In genomic region chr6:13352165-13352564, GRCh38 we compare ENCODE assay signal across 27 cellular contexts.
"Had no signal": no experiment of that assay in that cellular context is flagged by ENCODE, and none has a peak within 500 bp of the region (broad histone marks: within the 10 kb centered on the region; RNA-seq: fewer than 3 reads in every experiment).

No MANE protein-coding gene starts in this region.

- ATAC-seq: naive thymus-derived CD4-positive, alpha-beta T cell; natural killer cell; psoas muscle; right cardiac atrium; sciatic nerve; stimulated activated memory B cell treated with anti-CD40 and anti-IgM and Interleukin-4, amounts not matched to agents 10 μg/mL and 1 μg/mL and 100 μg/mL, for 72 hours; stimulated activated naive CD8-positive, alpha-beta T cell treated with anti-CD3 and anti-CD28 coated beads, Interleukin-15, amount 100 ng/mL, for 72 hours; stimulated activated naive CD8-positive, alpha-beta T cell treated with anti-CD3 and anti-CD28 coated beads, Interleukin-15, Interleukin-2, amounts not matched to agents 100 U/mL and 50 U/mL, for 24 hours; upper lobe of right lung had no signal

- H3K9me3 ChIP-seq: ovary, psoas muscle, suprapubic skin, testis, tibial artery, transverse colon, upper lobe of right lung, uterus had no signal

- H3K4me3 ChIP-seq: ovary, psoas muscle, skin epidermis, suprapubic skin, testis, tibial artery, transverse colon, upper lobe of right lung, uterus had no signal

- H3K36me3 ChIP-seq: neural progenitor cell, ovary, suprapubic skin, tibial artery, transverse colon, upper lobe of right lung, uterus had no signal

- H3K4me3 Mint-ChIP-seq: naive thymus-derived CD4-positive, alpha-beta T cell; natural killer cell; stimulated activated memory B cell treated with anti-CD40 and anti-IgM and Interleukin-4, amounts not matched to agents 10 μg/mL and 1 μg/mL and 100 μg/mL, for 72 hours; stimulated activated naive CD8-positive, alpha-beta T cell treated with anti-CD3 and anti-CD28 coated beads, Interleukin-15, amount 100 ng/mL, for 72 hours; type B pancreatic cell had no signal

- H3K4me1 ChIP-seq: testis had no signal

- H3K9me3 Mint-ChIP-seq: natural killer cell; nephron; stimulated activated memory B cell treated with anti-CD40 and anti-IgM and Interleukin-4, amounts not matched to agents 10 μg/mL and 1 μg/mL and 100 μg/mL, for 72 hours; stimulated activated naive CD8-positive, alpha-beta T cell treated with anti-CD3 and anti-CD28 coated beads, Interleukin-15, amount 100 ng/mL, for 72 hours; type B pancreatic cell had no signal

- H3K27me3 ChIP-seq: neural progenitor cell, ovary, suprapubic skin, testis, tibial artery, transverse colon, upper lobe of right lung, uterus had no signal

- H3K9ac ChIP-seq: neural progenitor cell, parathyroid adenoma had no signal

- H3K36me3 Mint-ChIP-seq: natural killer cell; neural progenitor cell; stimulated activated memory B cell treated with anti-CD40 and anti-IgM and Interleukin-4, amounts not matched to agents 10 μg/mL and 1 μg/mL and 100 μg/mL, for 72 hours; type B pancreatic cell had no signal

- H3K27ac ChIP-seq: ovary, parathyroid adenoma, psoas muscle, skin epidermis, suprapubic skin, testis, tibial artery, transverse colon, upper lobe of right lung, uterus had no signal

- H3K27me3 Mint-ChIP-seq: naive thymus-derived CD4-positive, alpha-beta T cell; stimulated activated memory B cell treated with anti-CD40 and anti-IgM and Interleukin-4, amounts not matched to agents 10 μg/mL and 1 μg/mL and 100 μg/mL, for 72 hours; stimulated activated naive CD8-positive, alpha-beta T cell treated with anti-CD3 and anti-CD28 coated beads, Interleukin-15, amount 100 ng/mL, for 72 hours; type B pancreatic cell had no signal

- DNase-seq: naive thymus-derived CD4-positive, alpha-beta T cell; natural killer cell; ovary; posterior cingulate gyrus; psoas muscle; right cardiac atrium; stimulated activated CD4-positive, alpha-beta T cell treated with anti-CD3 and anti-CD28 coated beads, Interleukin-15, amount 100 ng/mL, for 24 hours; stimulated activated CD4-positive, alpha-beta T cell treated with anti-CD3 and anti-CD28 coated beads, Interleukin-4, amount 100 ng/mL, for 1 hour; stimulated activated CD4-positive, alpha-beta T cell treated with anti-CD3 and anti-CD28 coated beads, Interleukin-4, amount 100 ng/mL, for 4 hours; stimulated activated CD8-positive, alpha-beta memory T cell treated with anti-CD3 and anti-CD28 coated beads, Interleukin-4, amount 100 ng/mL, for 48 hours; stimulated activated naive CD4-positive, alpha-beta T cell; stimulated activated naive CD8-positive, alpha-beta T cell treated with anti-CD3 and anti-CD28 coated beads, Interleukin-15, amount 100 ng/mL, for 72 hours; stimulated activated naive CD8-positive, alpha-beta T cell treated with anti-CD3 and anti-CD28 coated beads, Interleukin-15, Interleukin-2, amounts not matched to agents 100 U/mL and 50 U/mL, for 24 hours; testis; tibial artery; transverse colon; upper lobe of right lung; uterus had no signal

- H2AFZ ChIP-seq: parathyroid adenoma had no signal

- H3K79me2 ChIP-seq: parathyroid adenoma had no signal

- H3K27ac Mint-ChIP-seq: naive thymus-derived CD4-positive, alpha-beta T cell; natural killer cell; progenitor cell of endocrine pancreas; stimulated activated memory B cell treated with anti-CD40 and anti-IgM and Interleukin-4, amounts not matched to agents 10 μg/mL and 1 μg/mL and 100 μg/mL, for 72 hours; stimulated activated naive CD8-positive, alpha-beta T cell treated with anti-CD3 and anti-CD28 coated beads, Interleukin-15, amount 100 ng/mL, for 72 hours; type B pancreatic cell had no signal
